ENCODE assay signal across 7 cellular contexts in genomic region chr17:41275648-41276190, GRCh38. TPM values are rescaled to one million over a fixed set of nuclear protein-coding genes. Genes with fewer than 3 reads are reported as not detected.
"Had no signal": no experiment of that assay in that cellular context is flagged by ENCODE, and none has a peak within 500 bp of the region (broad histone marks: within the 10 kb centered on the region; RNA-seq: fewer than 3 reads in every experiment).

KRTAP9-7 (plus strand) TSS chr17:41275698; CDS start chr17:41275698, 0 bp downstream.

RNA-seq across cellular contexts. Expression of gene KRTAP9-7, which starts in this region (rescaled TPM):
- total RNA-seq: GM23338, H1, H9, HFFc6, HT1080, IMR-90, K562 had no signal
- polyA plus RNA-seq: GM23338, H1, IMR-90, K562 had no signal
